ENCODE assay signal across 23 cellular contexts in the genomic region with DNA sequence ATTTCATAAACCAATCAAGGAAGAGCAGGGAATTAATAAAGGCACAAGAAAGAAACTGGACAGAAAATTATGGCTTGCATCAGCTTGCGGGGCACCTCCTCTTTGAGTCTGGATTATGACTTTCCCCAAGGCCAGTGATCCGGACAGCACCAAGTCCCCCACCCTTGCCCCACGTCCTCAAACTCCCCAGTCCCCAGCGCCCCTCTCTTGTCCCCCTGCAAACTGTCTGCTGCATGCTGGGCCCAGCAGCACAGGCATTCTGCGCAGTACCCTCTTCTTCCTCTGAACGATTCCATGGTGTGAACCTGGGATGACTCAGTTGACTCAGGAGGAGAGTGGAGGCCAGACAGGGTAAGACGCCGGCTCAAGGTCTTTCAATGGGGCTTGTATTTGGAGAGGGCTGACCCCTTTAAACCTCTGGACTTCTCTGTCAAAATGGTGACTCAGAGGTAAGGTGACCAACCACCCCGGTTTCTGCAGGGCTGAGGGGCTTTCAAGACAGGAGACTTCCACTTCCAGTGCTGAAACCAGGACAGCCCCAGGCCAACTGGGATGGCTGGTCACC. TPM values are rescaled to one million over a fixed set of nuclear protein-coding genes. Genes with fewer than 3 reads are reported as not detected.
DNase-seq lines count a peak whose midpoint lies in the region; FAIRE-seq and TF ChIP-seq lines count a peak whose summit lies in the region.
"Had no signal": no experiment of that assay in that cellular context is flagged by ENCODE, and none has a peak within 500 bp of the region (broad histone marks: within the 10 kb centered on the region; RNA-seq: fewer than 3 reads in every experiment).

No MANE protein-coding gene starts in this region.

- H3K4me3 ChIP-seq in vagina = no peak overlapping the region
- H3K4me3 ChIP-seq: K562, lower lobe of right lung, ovary, skin epidermis, suprapubic skin had no signal

- TF ChIP-seq POLR2A in vagina (IDR thresholded peaks at IDR 0.05) = no peak

- no peaks in the 10 kb centered on the region for H3K36me3 Mint-ChIP-seq in activated CD4-positive, alpha-beta memory T cell treated with anti-CD3 and anti-CD28 coated beads, Interleukin-2, amount 10 ng/mL, durations not matched to agents 7 days and 5 days (ENCODE audit: low read depth)
- no peaks in the 10 kb centered on the region for H3K36me3 Mint-ChIP-seq in activated CD4-positive, alpha-beta memory T cell treated with anti-CD3 and anti-CD28 coated beads for 36 hours
- peaks cover 31% of the 10 kb centered on the region for H3K36me3 Mint-ChIP-seq in brain
- H3K36me3 Mint-ChIP-seq: naive B cell had no signal

- H3K27ac Mint-ChIP-seq in activated CD4-positive, alpha-beta memory T cell treated with anti-CD3 and anti-CD28 coated beads, Interleukin-2, amount 10 ng/mL, durations not matched to agents 7 days and 5 days = no peak overlapping the region
- H3K27ac Mint-ChIP-seq in activated CD4-positive, alpha-beta memory T cell treated with anti-CD3 and anti-CD28 coated beads for 36 hours = no peak overlapping the region
- H3K27ac Mint-ChIP-seq in brain = peak overlapping the region in 3 of 5 experiments; percentile 41 to 94 (median 53)
- H3K27ac Mint-ChIP-seq: activated naive CD4-positive, alpha-beta T cell treated with anti-CD3 and anti-CD28 coated beads, Interleukin-2, amount 50 U/mL, for 24 hours; activated T-cell treated with anti-CD3 and anti-CD28 coated beads, Interleukin-2, amount 50 U/mL, for 24 hours; naive B cell had no signal

- peak overlapping the region; percentile 82 for H3K27ac ChIP-seq in vagina
- H3K27ac ChIP-seq: 22Rv1, lower lobe of right lung, ovary had no signal

- H3K4me3 Mint-ChIP-seq in activated CD4-positive, alpha-beta memory T cell treated with anti-CD3 and anti-CD28 coated beads, Interleukin-2, amount 10 ng/mL, durations not matched to agents 7 days and 5 days = no peak overlapping the region
- H3K4me3 Mint-ChIP-seq in activated CD4-positive, alpha-beta memory T cell treated with anti-CD3 and anti-CD28 coated beads for 36 hours = no peak overlapping the region
- H3K4me3 Mint-ChIP-seq in brain = no peak overlapping the region
- H3K4me3 Mint-ChIP-seq: activated naive CD4-positive, alpha-beta T cell treated with anti-CD3 and anti-CD28 coated beads, Interleukin-2, amount 50 U/mL, for 24 hours; activated T-cell treated with anti-CD3 and anti-CD28 coated beads, Interleukin-2, amount 50 U/mL, for 24 hours; naive B cell had no signal

- H3K9me3 Mint-ChIP-seq in activated CD4-positive, alpha-beta memory T cell treated with anti-CD3 and anti-CD28 coated beads, Interleukin-2, amount 10 ng/mL, durations not matched to agents 7 days and 5 days = no peaks in the 10 kb centered on the region
- H3K9me3 Mint-ChIP-seq in activated CD4-positive, alpha-beta memory T cell treated with anti-CD3 and anti-CD28 coated beads for 36 hours = no peaks in the 10 kb centered on the region
- H3K9me3 Mint-ChIP-seq in brain = peaks cover 0 to 6% (median 2%) of the 10 kb centered on the region in 5 experiments
- H3K9me3 Mint-ChIP-seq: activated naive CD4-positive, alpha-beta T cell treated with anti-CD3 and anti-CD28 coated beads, Interleukin-2, amount 50 U/mL, for 24 hours; activated T-cell treated with anti-CD3 and anti-CD28 coated beads, Interleukin-2, amount 50 U/mL, for 24 hours; naive B cell had no signal

- POLR2A ChIA-PET in activated CD4-positive, alpha-beta memory T cell treated with anti-CD3 and anti-CD28 coated beads, Interleukin-2, amount 10 ng/mL, durations not matched to agents 7 days and 5 days (lab: Charles Lee) = no interaction called here
- POLR2A ChIA-PET in activated CD4-positive, alpha-beta memory T cell treated with anti-CD3 and anti-CD28 coated beads for 36 hours (lab: Charles Lee) = no interaction called here

- intact Hi-C loops in activated CD4-positive, alpha-beta memory T cell treated with anti-CD3 and anti-CD28 coated beads for 36 hours (cut with micrococcal nuclease) = no loop called here
- intact Hi-C loops in vagina (cut with DNase I) = no loop called here

- H3K27me3 ChIP-seq in vagina = no peaks in the 10 kb centered on the region
- H3K27me3 ChIP-seq: ovary, suprapubic skin had no signal

- no peaks in the 10 kb centered on the region for H3K9me3 ChIP-seq in vagina
- H3K9me3 ChIP-seq: lower lobe of right lung, ovary, suprapubic skin had no signal

- H3K4me1 ChIP-seq in vagina = peaks cover 56% of the 10 kb centered on the region

- no peaks in the 10 kb centered on the region for H3K36me3 ChIP-seq in vagina
- H3K36me3 ChIP-seq: ovary, suprapubic skin had no signal

- DNase-seq in activated CD4-positive, alpha-beta memory T cell treated with anti-CD3 and anti-CD28 coated beads, Interleukin-2, amount 10 ng/mL, durations not matched to agents 7 days and 5 days = peak; percentile 15
- no peak for DNase-seq in activated CD4-positive, alpha-beta memory T cell treated with anti-CD3 and anti-CD28 coated beads for 36 hours
- DNase-seq in mesenteric fat pad (ENCODE audit: low spot score) (peak; percentile 82), vagina (ENCODE audit: extremely low spot score in 2 of 2) (peak; percentile 65 to 74), NCI-H345 treated with DMSO at 0.1 percent for 48 hours (lab: John Stamatoyannopoulos, UW; ENCODE audit: unreplicated experiment) (no peak), kidney glomerular epithelial cell (lab: John Stamatoyannopoulos, UW) (no peak), GM19239 (ENCODE audit: insufficient read length, low spot score) (no peak)
- DNase-seq: activated T-cell treated with anti-CD3 and anti-CD28 coated beads, Interleukin-2, amount 50 U/mL, for 24 hours; erythroblast; lower lobe of right lung; MV-4-11; naive B cell; NCI-H2029; ovary; stimulated activated CD4-positive, alpha-beta T cell treated with anti-CD3 and anti-CD28 coated beads, Interleukin-4, amount 100 ng/mL, for 4 hours; T-helper 1 cell had no signal

- no peak for TF ChIP-seq CTCF in brain (conservative IDR thresholded peaks at IDR 0.05)
- no peak for TF ChIP-seq CTCF in vagina (IDR thresholded peaks at IDR 0.05)

- no peaks in the 10 kb centered on the region for H3K27me3 Mint-ChIP-seq in activated CD4-positive, alpha-beta memory T cell treated with anti-CD3 and anti-CD28 coated beads, Interleukin-2, amount 10 ng/mL, durations not matched to agents 7 days and 5 days
- no peaks in the 10 kb centered on the region for H3K27me3 Mint-ChIP-seq in activated CD4-positive, alpha-beta memory T cell treated with anti-CD3 and anti-CD28 coated beads for 36 hours
- H3K27me3 Mint-ChIP-seq in brain = no peaks in the 10 kb centered on the region

- no peak for FAIRE-seq in GM19239 (lab: Jason Lieb, UNC)
- FAIRE-seq: bronchial epithelial cell, K562 had no signal

- CTCF ChIA-PET in activated CD4-positive, alpha-beta memory T cell treated with anti-CD3 and anti-CD28 coated beads, Interleukin-2, amount 10 ng/mL, durations not matched to agents 7 days and 5 days (lab: Charles Lee) = no interaction called here
- CTCF ChIA-PET in activated CD4-positive, alpha-beta memory T cell treated with anti-CD3 and anti-CD28 coated beads for 36 hours (lab: Charles Lee) = interaction anchor here (0.9 kb wide), 1 partner anchor 10 kb away, joined by 3 read pairs; no protein-coding TSS in a partner anchor

- no peaks in the 10 kb centered on the region for H3K4me1 Mint-ChIP-seq in activated CD4-positive, alpha-beta memory T cell treated with anti-CD3 and anti-CD28 coated beads, Interleukin-2, amount 10 ng/mL, durations not matched to agents 7 days and 5 days
- no peaks in the 10 kb centered on the region for H3K4me1 Mint-ChIP-seq in activated CD4-positive, alpha-beta memory T cell treated with anti-CD3 and anti-CD28 coated beads for 36 hours (ENCODE audit: low read depth)
- peaks cover 78% of the 10 kb centered on the region for H3K4me1 Mint-ChIP-seq in brain
- H3K4me1 Mint-ChIP-seq: activated naive CD4-positive, alpha-beta T cell treated with anti-CD3 and anti-CD28 coated beads, Interleukin-2, amount 50 U/mL, for 24 hours; naive B cell had no signal

RNA-seq across cellular contexts. Expression of a gene that starts 13.5 kb away (rescaled TPM):
- total RNA-seq in activated CD4-positive, alpha-beta memory T cell treated with anti-CD3 and anti-CD28 coated beads, Interleukin-2, amount 10 ng/mL, durations not matched to agents 7 days and 5 days = 1 to 10 TPM; 1.1 to 1.2 TPM
- 1 to 10 TPM; 3.2 to 4.6 TPM for total RNA-seq in activated CD4-positive, alpha-beta memory T cell treated with anti-CD3 and anti-CD28 coated beads for 36 hours
- polyA plus RNA-seq in brain (ENCODE audit: insufficient read depth, low read depth, low replicate concordance) = 69.2 TPM
- 2.7 TPM for total RNA-seq in mesenteric fat pad
- 12.0 TPM for total RNA-seq in vagina
- total RNA-seq: K562 had no signal
- polyA plus RNA-seq: K562 had no signal

Comparison
In these comparisons a context has a peak if more than half of its experiments do, and no peak if none do; other contexts are left out.
1. DNase-seq: peak in activated CD4-positive, alpha-beta memory T cell treated with anti-CD3 and anti-CD28 coated beads, Interleukin-2, amount 10 ng/mL, durations not matched to agents 7 days and 5 days (single experiment), mesenteric fat pad (single experiment) and vagina (2 of 2); none in activated CD4-positive, alpha-beta memory T cell treated with anti-CD3 and anti-CD28 coated beads for 36 hours (single experiment), NCI-H345 treated with DMSO at 0.1 percent for 48 hours (single experiment), kidney glomerular epithelial cell (single experiment) and GM19239 (single experiment).
2. H3K27ac Mint-ChIP-seq: peak in brain (3 of 5); none in activated CD4-positive, alpha-beta memory T cell treated with anti-CD3 and anti-CD28 coated beads, Interleukin-2, amount 10 ng/mL, durations not matched to agents 7 days and 5 days (single experiment) and activated CD4-positive, alpha-beta memory T cell treated with anti-CD3 and anti-CD28 coated beads for 36 hours (single experiment).